Comparison of ENCODE assay signal across 17 cellular contexts in the genomic region with DNA sequence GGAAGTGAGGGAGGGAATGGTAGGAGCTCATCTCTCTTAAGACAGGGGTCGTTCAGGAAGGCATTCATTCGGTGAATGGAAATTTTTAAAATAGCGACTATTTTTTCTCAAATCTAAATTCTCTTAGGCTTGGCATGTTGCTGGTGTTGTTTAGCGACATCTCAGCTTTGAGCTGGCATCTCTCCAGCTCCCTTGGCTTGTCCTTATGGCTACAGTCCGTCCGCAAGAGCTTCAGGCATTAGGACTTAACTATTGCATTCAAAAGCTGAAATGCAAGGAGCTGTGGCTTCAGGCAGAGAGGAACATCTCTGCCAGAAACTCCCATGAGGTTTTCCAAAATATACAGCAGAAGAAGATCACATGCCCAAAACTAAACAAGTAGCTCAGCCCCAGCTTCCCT.
"Had no signal": no experiment of that assay in that cellular context is flagged by ENCODE, and none has a peak within 500 bp of the region (broad histone marks: within the 10 kb centered on the region; RNA-seq: fewer than 3 reads in every experiment).

No MANE protein-coding gene starts in this region.

- DNase-seq: activated naive CD4-positive, alpha-beta T cell treated with Interleukin-2 at 50 U/mL for 16 hours; activated naive CD8-positive, alpha-beta T cell treated with anti-CD3 and anti-CD28 coated beads for 36 hours; activated T-cell treated with anti-CD3 and anti-CD28 coated beads, Interleukin-2, amount 50 U/mL, for 48 hours; amniotic stem cell; effector CD4-positive, alpha-beta T cell; foreskin keratinocyte; mesendoderm; mucosa of descending colon; occipital lobe; sigmoid colon; stimulated activated CD4-positive, alpha-beta T cell treated with anti-CD3 and anti-CD28 coated beads, Interleukin-2, amount 100 ng/mL, for 48 hours; stimulated activated CD8-positive, alpha-beta memory T cell treated with anti-CD3 and anti-CD28 coated beads, Interleukin-4, amount 100 ng/mL, for 48 hours; stimulated activated naive B cell treated with anti-CD40 and anti-IgM and Interleukin-4, amounts not matched to agents 10 μg/mL and 1 μg/mL and 100 μg/mL, for 72 hours; T1000; testis; uterus had no signal

- ATAC-seq: foreskin keratinocyte; mucosa of descending colon; stimulated activated naive B cell treated with anti-CD40 and anti-IgM and Interleukin-4, amounts not matched to agents 10 μg/mL and 1 μg/mL and 100 μg/mL, for 72 hours; WTC11 had no signal
